1 cellular context compared by ENCODE assay signal in genomic region chr11:43955381-43956118, GRCh38.
TF ChIP-seq lines count a peak whose summit lies in the region.

No MANE protein-coding gene starts in this region.

TF ChIP-seq in WTC11, 78 proteins besides CTCF, POLR2A, EP300 and RAD21 (continued from another document):
- TF ChIP-seq, protein P1, sequence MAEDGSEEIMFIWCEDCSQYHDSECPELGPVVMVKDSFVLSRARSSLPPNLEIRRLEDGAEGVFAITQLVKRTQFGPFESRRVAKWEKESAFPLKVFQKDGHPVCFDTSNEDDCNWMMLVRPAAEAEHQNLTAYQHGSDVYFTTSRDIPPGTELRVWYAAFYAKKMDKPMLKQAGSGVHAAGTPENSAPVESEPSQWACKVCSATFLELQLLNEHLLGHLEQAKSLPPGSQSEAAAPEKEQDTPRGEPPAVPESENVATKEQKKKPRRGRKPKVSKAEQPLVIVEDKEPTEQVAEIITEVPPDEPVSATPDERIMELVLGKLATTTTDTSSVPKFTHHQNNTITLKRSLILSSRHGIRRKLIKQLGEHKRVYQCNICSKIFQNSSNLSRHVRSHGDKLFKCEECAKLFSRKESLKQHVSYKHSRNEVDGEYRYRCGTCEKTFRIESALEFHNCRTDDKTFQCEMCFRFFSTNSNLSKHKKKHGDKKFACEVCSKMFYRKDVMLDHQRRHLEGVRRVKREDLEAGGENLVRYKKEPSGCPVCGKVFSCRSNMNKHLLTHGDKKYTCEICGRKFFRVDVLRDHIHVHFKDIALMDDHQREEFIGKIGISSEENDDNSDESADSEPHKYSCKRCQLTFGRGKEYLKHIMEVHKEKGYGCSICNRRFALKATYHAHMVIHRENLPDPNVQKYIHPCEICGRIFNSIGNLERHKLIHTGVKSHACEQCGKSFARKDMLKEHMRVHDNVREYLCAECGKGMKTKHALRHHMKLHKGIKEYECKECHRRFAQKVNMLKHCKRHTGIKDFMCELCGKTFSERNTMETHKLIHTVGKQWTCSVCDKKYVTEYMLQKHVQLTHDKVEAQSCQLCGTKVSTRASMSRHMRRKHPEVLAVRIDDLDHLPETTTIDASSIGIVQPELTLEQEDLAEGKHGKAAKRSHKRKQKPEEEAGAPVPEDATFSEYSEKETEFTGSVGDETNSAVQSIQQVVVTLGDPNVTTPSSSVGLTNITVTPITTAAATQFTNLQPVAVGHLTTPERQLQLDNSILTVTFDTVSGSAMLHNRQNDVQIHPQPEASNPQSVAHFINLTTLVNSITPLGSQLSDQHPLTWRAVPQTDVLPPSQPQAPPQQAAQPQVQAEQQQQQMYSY (CRISPR knock-in tag; IDR thresholded peaks at IDR 0.05) = no peak
- no peak for TF ChIP-seq FOXP1 (CRISPR knock-in tag; IDR thresholded peaks at IDR 0.05; ENCODE audit: borderline replicate concordance)
